17 cellular contexts compared by ENCODE assay signal in the genomic region with DNA sequence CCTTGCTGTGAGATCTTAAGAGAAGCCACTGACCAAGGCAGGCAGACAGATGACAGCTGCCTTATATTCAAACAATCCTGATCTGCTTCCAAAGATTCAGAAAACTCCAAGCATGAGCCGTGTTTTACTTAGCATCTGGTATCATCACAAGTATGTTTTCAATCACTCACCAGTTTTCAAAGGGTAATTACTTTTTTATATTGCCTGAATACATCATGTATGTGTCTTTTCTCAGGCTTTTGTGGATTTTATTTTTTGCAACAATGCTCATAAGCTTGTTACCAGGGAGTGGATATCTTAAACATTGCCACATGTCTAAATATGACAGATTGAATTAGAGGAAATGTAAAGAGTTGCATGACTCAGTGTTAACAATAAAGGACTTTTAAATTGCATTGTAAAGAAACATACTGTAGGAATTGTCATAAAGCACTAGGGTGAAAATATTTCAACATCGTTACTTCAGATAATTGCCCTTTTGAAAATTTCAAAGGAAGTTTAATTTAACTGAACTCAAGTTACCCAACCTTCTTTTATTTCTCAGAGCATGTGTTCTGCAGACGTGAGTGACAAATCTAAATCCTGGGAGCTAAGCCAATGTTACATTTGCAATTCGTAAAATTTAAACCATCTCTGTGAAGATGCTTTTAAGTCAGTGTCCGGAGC.
A peak's percentile ranks its signal among the peaks of the same experiment; 100 is the strongest.
DNase-seq lines count a peak whose midpoint lies in the region; ATAC-seq and TF ChIP-seq lines count a peak whose summit lies in the region.
"Had no signal": no experiment of that assay in that cellular context is flagged by ENCODE, and none has a peak within 500 bp of the region (broad histone marks: within the 10 kb centered on the region; RNA-seq: fewer than 3 reads in every experiment).

No MANE protein-coding gene starts in this region.

- H3K36me3 ChIP-seq in IMR-90 (ENCODE audit: control insufficient read depth, insufficient read depth, low read length): no peaks in the 10 kb centered on the region
- H3K36me3 ChIP-seq: HAP-1, sigmoid colon, uterus had no signal

- no peak overlapping the region; the same call in 1 of the 2 replicates for H2AK5ac ChIP-seq in IMR-90 (ENCODE audit: low read depth, low read length)

- no peak overlapping the region for H3K23ac ChIP-seq in IMR-90 (ENCODE audit: low read depth, low read length)

- H3K79me1 ChIP-seq in IMR-90 (ENCODE audit: low read depth in 1 of 2, low read length in 2 of 2): no peaks in the 10 kb centered on the region

- H3K4ac ChIP-seq in IMR-90 (ENCODE audit: low read depth, low read length): no peak overlapping the region

- TF ChIP-seq CTCF in AG09319 (IDR thresholded peaks at IDR 0.05; ENCODE audit: low read depth, low read length) (no peak), IMR-90 (conservative IDR thresholded peaks at IDR 0.05; ENCODE audit: low read depth, low read length) (no peak), cardiac fibroblast (IDR thresholded peaks at IDR 0.05; ENCODE audit: low read depth, low read length) (no peak), lower leg skin (IDR thresholded peaks at IDR 0.05) (no peak)

- dilution Hi-C loops in IMR-90 (cut with HindIII; ENCODE audit: low sequenced_read_pairs, unreplicated experiment): no loop called here

- peak; percentile 54 for ATAC-seq in IMR-90 (ENCODE audit: low read depth)
- peak; percentile 99 for ATAC-seq in left colon
- ATAC-seq in GM21360 (IDR thresholded peaks at IDR 0.05; ENCODE audit: unreplicated experiment): no peak

- peak; percentile 82 for DNase-seq in AG09319 (ENCODE audit: extremely low read depth, low read depth)
- peak; percentile 79 for DNase-seq in IMR-90
- peak; percentile 65 to 71 for DNase-seq in cardiac fibroblast (ENCODE audit: low read depth in 2 of 2)
- no peak for DNase-seq in left colon
- DNase-seq in KG1 (lab: John Stamatoyannopoulos, UW): no peak
- DNase-seq in lower leg skin (ENCODE audit: low spot score in 2 of 2): no peak
- DNase-seq in T-helper 1 cell: no peak
- DNase-seq: activated CD4-positive, alpha-beta T cell treated with anti-CD3 and anti-CD28 coated beads, Interleukin-2, amount 10 ng/mL, durations not matched to agents 7 days and 5 days; activated effector memory CD4-positive, alpha-beta T cell treated with anti-CD3 and anti-CD28 coated beads, Interleukin-2, amount 50 U/mL, for 16 hours; CD4-positive, alpha-beta T cell; cerebellar nuclear complex; Karpas-422; NCI-H510A treated with DMSO at 0.1 percent for 48 hours; sigmoid colon; uterus had no signal

- H3K4me1 ChIP-seq in IMR-90 (ENCODE audit: control insufficient read depth, insufficient read depth, low read length): peaks cover 5% of the 10 kb centered on the region
- H3K4me1 ChIP-seq: HAP-1, uterus had no signal

- no peak overlapping the region for H2BK5ac ChIP-seq in IMR-90 (ENCODE audit: low read depth, low read length, poor library complexity, severe bottlenecking)

- peak overlapping the region; percentile 60; the same call in 1 of the 2 replicates for H3K18ac ChIP-seq in IMR-90 (ENCODE audit: low read depth, low read length)

- POLR2A ChIA-PET in IMR-90 (lab: Charles Lee; ENCODE audit: unreplicated experiment): no interaction called here

- no peak overlapping the region for H2BK15ac ChIP-seq in IMR-90 (ENCODE audit: low read depth, low read length)

- H3K27me3 ChIP-seq in IMR-90 (ENCODE audit: control insufficient read depth, insufficient read depth, low read length): no peaks in the 10 kb centered on the region
- H3K27me3 ChIP-seq: sigmoid colon, uterus had no signal

- H3K27ac ChIP-seq in IMR-90 (ENCODE audit: insufficient read depth, low read length): no peak overlapping the region
- H3K27ac ChIP-seq: sigmoid colon, uterus had no signal

- H2BK120ac ChIP-seq in IMR-90 (ENCODE audit: low read depth, low read length): no peak overlapping the region

- H4K8ac ChIP-seq in IMR-90 (ENCODE audit: low read depth in 2 of 2, low read length in 2 of 2): no peak overlapping the region

- H2BK20ac ChIP-seq in IMR-90 (ENCODE audit: low read depth, low read length): no peak overlapping the region

- H2AFZ ChIP-seq in IMR-90 (replicated peaks; ENCODE audit: low read length, poor library complexity): no peak overlapping the region

- no CpG with 5 or more reads among the region's 5 CpGs for WGBS in IMR-90 (ENCODE audit: extremely low coverage in 2 of 2, insufficient read length in 1 of 2), 2 experiments
- WGBS in lower leg skin, 2 donors: 31 to 35% methylated on average over 5 of the region's 5 CpGs

- no peak overlapping the region for H3K56ac ChIP-seq in IMR-90 (ENCODE audit: extremely low read depth, insufficient read depth, low read length)

- H3K4me3 ChIP-seq in IMR-90 (ENCODE audit: insufficient read depth, low read depth, low read length) (no peak overlapping the region), cardiac fibroblast (replicated peaks in 1 of 2; ENCODE audit: low read depth in 2 of 2, low read length in 2 of 2) (no peak overlapping the region), lower leg skin (ENCODE audit: low read depth, poor library complexity, severe bottlenecking) (no peak overlapping the region)
- H3K4me3 ChIP-seq: HAP-1, sigmoid colon, uterus had no signal

- no peak overlapping the region for H2AK9ac ChIP-seq in IMR-90 (replicated peaks; ENCODE audit: low read depth, low read length, poor library complexity)

- H4K91ac ChIP-seq in IMR-90 (ENCODE audit: insufficient read depth, low read depth, low read length): no peak overlapping the region

- no peaks in the 10 kb centered on the region for H3K9me3 ChIP-seq in IMR-90 (ENCODE audit: control insufficient read depth, insufficient read depth, low read length)
- H3K9me3 ChIP-seq: HAP-1, sigmoid colon, uterus had no signal

- H3K14ac ChIP-seq in IMR-90 (replicated peaks; ENCODE audit: low read depth, low read length): no peak overlapping the region; the same call in 1 of the 2 replicates

- no peak for TF ChIP-seq RAD21 in IMR-90 (IDR thresholded peaks at IDR 0.05; ENCODE audit: low read length)

- no peak overlapping the region for H4K5ac ChIP-seq in IMR-90 (ENCODE audit: low read depth, low read length)

- H3K9ac ChIP-seq in IMR-90 (ENCODE audit: low read depth, low read length): no peak overlapping the region

- CTCF ChIA-PET in IMR-90 (lab: Yijun Ruan, JAX): no interaction called here

- in situ Hi-C loops in IMR-90 (cut with MboI; ENCODE audit: low sequenced_read_pairs): no loop called here

- no TSS peak for BruUV-seq in IMR-90 (replicated peaks; lab: Mats Ljungman, UMichigan)

- H4K20me1 ChIP-seq in IMR-90 (ENCODE audit: insufficient read depth, low read length): no peaks in the 10 kb centered on the region

- TF ChIP-seq POLR2A in IMR-90 (IDR thresholded peaks at IDR 0.05; ENCODE audit: low read depth, low read length) (no peak), lower leg skin (IDR thresholded peaks at IDR 0.05) (no peak)

- peak overlapping the region; percentile 46; the same call in 1 of the 2 replicates for H3K4me2 ChIP-seq in IMR-90 (ENCODE audit: low read depth, low read length)

- H3K9me1 ChIP-seq in IMR-90 (ENCODE audit: insufficient read depth, low read length): peaks cover 5% of the 10 kb centered on the region

- intact Hi-C loops in IMR-90 (cut with micrococcal nuclease): loop anchor here (5.0 kb wide), 1 partner anchor 329 kb away; a partner anchor contains a TSS
- intact Hi-C loops in left colon (cut with DNase I, micrococcal nuclease): no loop called here
- intact Hi-C loops in lower leg skin (cut with DNase I; ENCODE audit: low total_unique reads): no loop called here

TF ChIP-seq in IMR-90, 13 proteins besides CTCF, POLR2A, EP300 and RAD21:
- no peak for TF ChIP-seq MAZ (IDR thresholded peaks at IDR 0.05; ENCODE audit: borderline replicate concordance, low read depth, low read length)
- no peak for TF ChIP-seq MXI1 (IDR thresholded peaks at IDR 0.05; ENCODE audit: borderline replicate concordance, low read depth, low read length)
- TF ChIP-seq RCOR1 (IDR thresholded peaks at IDR 0.05; ENCODE audit: insufficient replicate concordance, low read length): no peak
- TF ChIP-seq BHLHE40 (IDR thresholded peaks at IDR 0.05; ENCODE audit: low read depth, low read length): no peak
- TF ChIP-seq NFE2L2 (IDR thresholded peaks at IDR 0.05; ENCODE audit: low read depth, low read length): no peak
- TF ChIP-seq FOS (IDR thresholded peaks at IDR 0.05; ENCODE audit: low read depth, low read length): no peak
- TF ChIP-seq, protein P1, sequence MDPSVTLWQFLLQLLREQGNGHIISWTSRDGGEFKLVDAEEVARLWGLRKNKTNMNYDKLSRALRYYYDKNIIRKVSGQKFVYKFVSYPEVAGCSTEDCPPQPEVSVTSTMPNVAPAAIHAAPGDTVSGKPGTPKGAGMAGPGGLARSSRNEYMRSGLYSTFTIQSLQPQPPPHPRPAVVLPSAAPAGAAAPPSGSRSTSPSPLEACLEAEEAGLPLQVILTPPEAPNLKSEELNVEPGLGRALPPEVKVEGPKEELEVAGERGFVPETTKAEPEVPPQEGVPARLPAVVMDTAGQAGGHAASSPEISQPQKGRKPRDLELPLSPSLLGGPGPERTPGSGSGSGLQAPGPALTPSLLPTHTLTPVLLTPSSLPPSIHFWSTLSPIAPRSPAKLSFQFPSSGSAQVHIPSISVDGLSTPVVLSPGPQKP (IDR thresholded peaks at IDR 0.05; ENCODE audit: borderline replicate concordance, low read depth, low read length): no peak
- TF ChIP-seq RFX5 (IDR thresholded peaks at IDR 0.05; ENCODE audit: low read depth, low read length): no peak
- TF ChIP-seq, protein P2, sequence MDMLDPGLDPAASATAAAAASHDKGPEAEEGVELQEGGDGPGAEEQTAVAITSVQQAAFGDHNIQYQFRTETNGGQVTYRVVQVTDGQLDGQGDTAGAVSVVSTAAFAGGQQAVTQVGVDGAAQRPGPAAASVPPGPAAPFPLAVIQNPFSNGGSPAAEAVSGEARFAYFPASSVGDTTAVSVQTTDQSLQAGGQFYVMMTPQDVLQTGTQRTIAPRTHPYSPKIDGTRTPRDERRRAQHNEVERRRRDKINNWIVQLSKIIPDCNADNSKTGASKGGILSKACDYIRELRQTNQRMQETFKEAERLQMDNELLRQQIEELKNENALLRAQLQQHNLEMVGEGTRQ (IDR thresholded peaks at IDR 0.05; ENCODE audit: low read depth, low read length): no peak
- no peak for TF ChIP-seq MAFK (IDR thresholded peaks at IDR 0.05; ENCODE audit: low read depth, low read length)
- no peak for TF ChIP-seq CEBPB (IDR thresholded peaks at IDR 0.05; ENCODE audit: low read depth, low read length)
- TF ChIP-seq CHD1 (IDR thresholded peaks at IDR 0.05; ENCODE audit: low read depth, low read length): no peak
- no peak for TF ChIP-seq SMC3 (IDR thresholded peaks at IDR 0.05; ENCODE audit: low read depth, low read length)

Comparison
In these comparisons a context has a peak if more than half of its experiments do, and no peak if none do; other contexts are left out.
1. DNase-seq: peak in AG09319 (single experiment), IMR-90 (single experiment) and cardiac fibroblast (2 of 2); none in left colon (0 of 2), KG1 (single experiment), lower leg skin (0 of 2) and T-helper 1 cell (0 of 5).